Comparison of ENCODE assay signal across 1 cellular context in the genomic region with DNA sequence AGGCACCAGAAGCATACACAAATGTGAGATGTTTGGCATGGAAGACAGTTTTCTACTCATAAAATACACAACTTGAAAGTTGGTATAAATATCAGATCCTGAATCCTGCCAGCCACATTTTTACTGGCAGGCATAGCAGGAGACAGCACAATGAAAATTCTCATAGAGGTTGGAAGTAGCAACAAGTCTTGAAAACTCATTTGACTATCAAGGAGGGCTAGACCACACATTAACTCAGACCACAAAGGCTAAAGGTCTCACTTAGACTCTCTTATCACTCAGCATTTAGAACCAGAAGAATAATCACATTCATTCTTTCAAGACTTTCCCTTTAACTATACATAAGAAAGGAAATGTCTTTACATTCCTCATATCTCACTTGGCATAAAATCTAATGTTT.
TF ChIP-seq lines count a peak whose summit lies in the region.

No MANE protein-coding gene starts in this region.

TF ChIP-seq in WTC11, 78 proteins besides CTCF, POLR2A, EP300 and RAD21 (continued from another document):
- TF ChIP-seq KAT7 (CRISPR knock-in tag; IDR thresholded peaks at IDR 0.05; ENCODE audit: borderline replicate concordance) (no peak), JAZF1 (CRISPR knock-in tag; IDR thresholded peaks at IDR 0.05) (no peak), GABPB1 (CRISPR knock-in tag; IDR thresholded peaks at IDR 0.05) (no peak), ATF1 (CRISPR knock-in tag; IDR thresholded peaks at IDR 0.05) (no peak), ZNF317 (CRISPR knock-in tag; IDR thresholded peaks at IDR 0.05; ENCODE audit: borderline replicate concordance, low read depth) (no peak), SMAD3 (CRISPR knock-in tag; IDR thresholded peaks at IDR 0.05; ENCODE audit: borderline replicate concordance) (no peak), ZNF232 (CRISPR knock-in tag; IDR thresholded peaks at IDR 0.05) (no peak), ZNF671 (CRISPR knock-in tag; IDR thresholded peaks at IDR 0.05) (no peak)
- TF ChIP-seq, protein P1, sequence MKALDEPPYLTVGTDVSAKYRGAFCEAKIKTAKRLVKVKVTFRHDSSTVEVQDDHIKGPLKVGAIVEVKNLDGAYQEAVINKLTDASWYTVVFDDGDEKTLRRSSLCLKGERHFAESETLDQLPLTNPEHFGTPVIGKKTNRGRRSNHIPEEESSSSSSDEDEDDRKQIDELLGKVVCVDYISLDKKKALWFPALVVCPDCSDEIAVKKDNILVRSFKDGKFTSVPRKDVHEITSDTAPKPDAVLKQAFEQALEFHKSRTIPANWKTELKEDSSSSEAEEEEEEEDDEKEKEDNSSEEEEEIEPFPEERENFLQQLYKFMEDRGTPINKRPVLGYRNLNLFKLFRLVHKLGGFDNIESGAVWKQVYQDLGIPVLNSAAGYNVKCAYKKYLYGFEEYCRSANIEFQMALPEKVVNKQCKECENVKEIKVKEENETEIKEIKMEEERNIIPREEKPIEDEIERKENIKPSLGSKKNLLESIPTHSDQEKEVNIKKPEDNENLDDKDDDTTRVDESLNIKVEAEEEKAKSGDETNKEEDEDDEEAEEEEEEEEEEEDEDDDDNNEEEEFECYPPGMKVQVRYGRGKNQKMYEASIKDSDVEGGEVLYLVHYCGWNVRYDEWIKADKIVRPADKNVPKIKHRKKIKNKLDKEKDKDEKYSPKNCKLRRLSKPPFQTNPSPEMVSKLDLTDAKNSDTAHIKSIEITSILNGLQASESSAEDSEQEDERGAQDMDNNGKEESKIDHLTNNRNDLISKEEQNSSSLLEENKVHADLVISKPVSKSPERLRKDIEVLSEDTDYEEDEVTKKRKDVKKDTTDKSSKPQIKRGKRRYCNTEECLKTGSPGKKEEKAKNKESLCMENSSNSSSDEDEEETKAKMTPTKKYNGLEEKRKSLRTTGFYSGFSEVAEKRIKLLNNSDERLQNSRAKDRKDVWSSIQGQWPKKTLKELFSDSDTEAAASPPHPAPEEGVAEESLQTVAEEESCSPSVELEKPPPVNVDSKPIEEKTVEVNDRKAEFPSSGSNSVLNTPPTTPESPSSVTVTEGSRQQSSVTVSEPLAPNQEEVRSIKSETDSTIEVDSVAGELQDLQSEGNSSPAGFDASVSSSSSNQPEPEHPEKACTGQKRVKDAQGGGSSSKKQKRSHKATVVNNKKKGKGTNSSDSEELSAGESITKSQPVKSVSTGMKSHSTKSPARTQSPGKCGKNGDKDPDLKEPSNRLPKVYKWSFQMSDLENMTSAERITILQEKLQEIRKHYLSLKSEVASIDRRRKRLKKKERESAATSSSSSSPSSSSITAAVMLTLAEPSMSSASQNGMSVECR (CRISPR knock-in tag; IDR thresholded peaks at IDR 0.05; ENCODE audit: borderline replicate concordance) = no peak
- TF ChIP-seq, protein P2, sequence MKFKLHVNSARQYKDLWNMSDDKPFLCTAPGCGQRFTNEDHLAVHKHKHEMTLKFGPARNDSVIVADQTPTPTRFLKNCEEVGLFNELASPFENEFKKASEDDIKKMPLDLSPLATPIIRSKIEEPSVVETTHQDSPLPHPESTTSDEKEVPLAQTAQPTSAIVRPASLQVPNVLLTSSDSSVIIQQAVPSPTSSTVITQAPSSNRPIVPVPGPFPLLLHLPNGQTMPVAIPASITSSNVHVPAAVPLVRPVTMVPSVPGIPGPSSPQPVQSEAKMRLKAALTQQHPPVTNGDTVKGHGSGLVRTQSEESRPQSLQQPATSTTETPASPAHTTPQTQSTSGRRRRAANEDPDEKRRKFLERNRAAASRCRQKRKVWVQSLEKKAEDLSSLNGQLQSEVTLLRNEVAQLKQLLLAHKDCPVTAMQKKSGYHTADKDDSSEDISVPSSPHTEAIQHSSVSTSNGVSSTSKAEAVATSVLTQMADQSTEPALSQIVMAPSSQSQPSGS (CRISPR knock-in tag; IDR thresholded peaks at IDR 0.05; ENCODE audit: borderline replicate concordance, low read depth) = no peak
